In the genomic region with DNA sequence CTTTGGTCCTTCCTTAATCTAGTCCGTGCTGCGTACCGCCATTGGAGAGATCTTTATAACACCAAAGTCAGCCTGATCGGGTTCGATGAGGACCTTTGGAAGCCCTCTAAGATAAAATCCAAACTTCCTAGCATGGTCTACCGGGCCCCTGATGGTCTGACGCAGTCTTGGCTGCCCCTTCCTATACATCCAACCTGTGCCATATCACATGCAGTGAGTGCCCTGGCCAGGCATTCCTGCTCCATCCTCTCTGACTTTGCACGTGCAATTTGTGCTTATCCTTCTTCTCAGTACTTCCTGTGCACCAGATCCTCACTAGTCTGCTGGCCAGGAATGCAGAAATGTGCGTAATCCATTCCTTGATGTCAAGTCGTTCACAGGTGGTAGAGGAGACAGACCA, we compare ENCODE assay signal across 9 cellular contexts. TPM values are rescaled to one million over a fixed set of nuclear protein-coding genes. Genes with fewer than 3 reads are reported as not detected.
"Had no signal": no experiment of that assay in that cellular context is flagged by ENCODE, and none has a peak within 500 bp of the region (broad histone marks: within the 10 kb centered on the region; RNA-seq: fewer than 3 reads in every experiment).

No MANE protein-coding gene starts in this region.

- H3K4me3 Mint-ChIP-seq: GM23338, H9 had no signal

- H3K27ac ChIP-seq: HL-60, KMS-11 had no signal

- H3K4me1 Mint-ChIP-seq: GM23338 had no signal

- H3K9me3 Mint-ChIP-seq: GM23338, H9 had no signal

- H3K27ac Mint-ChIP-seq: GM23338, H9 had no signal

- ATAC-seq: GM23338, HepG2 had no signal

- H3K4me3 ChIP-seq: GM23338 had no signal

- DNase-seq: H9, HCEC 1CT, KBM-7 had no signal

RNA-seq across cellular contexts. Expression of gene CFAP57, which starts 45.6 kb away (rescaled TPM):
- total RNA-seq: HepG2 had no signal

RNA-seq across cellular contexts. Expression of gene TMEM125, which starts 52.0 kb away (rescaled TPM):
- total RNA-seq: HepG2, HT1080 had no signal
- polyA plus RNA-seq: IgD-negative memory B cell had no signal
